In the genomic region with DNA sequence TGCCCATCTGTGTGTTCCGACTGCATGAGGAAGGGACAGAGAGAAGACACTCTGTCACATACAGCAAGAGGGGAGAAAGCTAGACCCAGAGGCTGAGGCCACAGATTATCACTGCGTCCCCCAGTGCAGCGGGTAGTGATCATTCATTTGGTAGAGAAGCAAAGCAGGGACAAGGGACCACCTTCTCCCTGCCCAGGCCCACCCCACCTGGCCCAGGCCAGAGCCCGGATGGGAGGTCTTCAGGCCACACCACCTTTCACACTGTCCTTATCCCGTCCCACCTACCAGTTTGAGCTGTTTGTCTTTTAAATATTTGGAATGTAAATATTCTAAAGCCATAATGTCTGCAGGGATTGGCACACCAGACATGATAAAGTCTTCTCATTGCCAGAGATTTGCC, we compare ENCODE assay signal across 9 cellular contexts. TPM values are rescaled to one million over a fixed set of nuclear protein-coding genes. Genes with fewer than 3 reads are reported as not detected.
A peak's percentile ranks its signal among the peaks of the same experiment; 100 is the strongest.
DNase-seq lines count a peak whose midpoint lies in the region; ATAC-seq and TF ChIP-seq lines count a peak whose summit lies in the region.
"Had no signal": no experiment of that assay in that cellular context is flagged by ENCODE, and none has a peak within 500 bp of the region (broad histone marks: within the 10 kb centered on the region; RNA-seq: fewer than 3 reads in every experiment).

No MANE protein-coding gene starts in this region.

- CTCF ChIA-PET in activated CD4-positive, alpha-beta memory T cell treated with anti-CD3 and anti-CD28 coated beads for 36 hours (lab: Charles Lee) = interaction anchor here (0.9 to 1.7 kb wide), 6 partner anchors 18 to 296 kb away, joined by 3 to 8 read pairs (median 4); a partner anchor contains a TSS
- CTCF ChIA-PET in Calu3 (lab: Charles Lee) = no interaction called here

- peaks cover 57% of the 10 kb centered on the region for H3K4me1 Mint-ChIP-seq in activated CD4-positive, alpha-beta memory T cell treated with anti-CD3 and anti-CD28 coated beads for 36 hours (ENCODE audit: low read depth)
- H3K4me1 Mint-ChIP-seq in glutamatergic neuron (ENCODE audit: low read depth, unreplicated experiment) = peaks cover 30% of the 10 kb centered on the region
- H3K4me1 Mint-ChIP-seq in Calu3 (ENCODE audit: low read depth, unreplicated experiment) = peaks cover 8% of the 10 kb centered on the region

- peak overlapping the region; percentile 90 for H3K27ac Mint-ChIP-seq in activated CD4-positive, alpha-beta memory T cell treated with anti-CD3 and anti-CD28 coated beads for 36 hours
- H3K27ac Mint-ChIP-seq in glutamatergic neuron (ENCODE audit: unreplicated experiment) = peak overlapping the region; percentile 71
- no peak overlapping the region for H3K27ac Mint-ChIP-seq in Calu3 (ENCODE audit: unreplicated experiment)

- BruUV-seq in Calu3 (replicated peaks; lab: Mats Ljungman, UMichigan) = no TSS peak

- intact Hi-C loops in left ventricle myocardium inferior (cut with micrococcal nuclease) (no loop called here), heart right ventricle (cut with DNase I) (no loop called here), tibial artery (cut with DNase I; ENCODE audit: low total_unique reads) (no loop called here), Calu3 (cut with micrococcal nuclease; ENCODE audit: unreplicated experiment) (no loop called here)
- intact Hi-C loops in activated CD4-positive, alpha-beta memory T cell treated with anti-CD3 and anti-CD28 coated beads for 36 hours (cut with micrococcal nuclease) = no loop called here

- no peaks in the 10 kb centered on the region for H3K27me3 Mint-ChIP-seq in activated CD4-positive, alpha-beta memory T cell treated with anti-CD3 and anti-CD28 coated beads for 36 hours
- peaks cover 4% of the 10 kb centered on the region for H3K27me3 Mint-ChIP-seq in glutamatergic neuron (ENCODE audit: unreplicated experiment)
- H3K27me3 Mint-ChIP-seq in Calu3 (ENCODE audit: unreplicated experiment) = no peaks in the 10 kb centered on the region

- H3K27me3 ChIP-seq in left ventricle myocardium inferior (ENCODE audit: low read depth) (no peaks in the 10 kb centered on the region), heart right ventricle (no peaks in the 10 kb centered on the region), tibial artery (no peaks in the 10 kb centered on the region)
- H3K27me3 ChIP-seq: pancreas had no signal

- TF ChIP-seq CTCF in left ventricle myocardium inferior (IDR thresholded peaks at IDR 0.05; ENCODE audit: borderline replicate concordance) (no peak), heart right ventricle (IDR thresholded peaks at IDR 0.05) (no peak), glutamatergic neuron (IDR thresholded peaks at IDR 0.05; ENCODE audit: partially characterized antibody, unreplicated experiment) (no peak), tibial artery (IDR thresholded peaks at IDR 0.05) (no peak), Calu3 (IDR thresholded peaks at IDR 0.05; ENCODE audit: unreplicated experiment) (no peak)

- H3K36me3 ChIP-seq in left ventricle myocardium inferior (peaks cover 65% of the 10 kb centered on the region), heart right ventricle (peaks cover 0 to 75% (median 28%) of the 10 kb centered on the region in 9 donors), tibial artery (peaks cover 30 to 71% (median 51%) of the 10 kb centered on the region in 3 donors)

- no peaks in the 10 kb centered on the region for H3K9me3 Mint-ChIP-seq in activated CD4-positive, alpha-beta memory T cell treated with anti-CD3 and anti-CD28 coated beads for 36 hours
- H3K9me3 Mint-ChIP-seq in glutamatergic neuron (ENCODE audit: unreplicated experiment) (peaks cover 16% of the 10 kb centered on the region), Calu3 (ENCODE audit: low read depth, unreplicated experiment) (no peaks in the 10 kb centered on the region)

- POLR2A ChIA-PET in activated CD4-positive, alpha-beta memory T cell treated with anti-CD3 and anti-CD28 coated beads for 36 hours (lab: Charles Lee) = interaction anchor here (0.7 to 2.8 kb wide), 17 partner anchors 11 to 503 kb away, joined by 3 to 44 read pairs (median 5); a partner anchor contains a TSS

- DNase-seq in left ventricle myocardium inferior (no peak), heart right ventricle (no peak), glutamatergic neuron (no peak), tibial artery (no peak), NCI-H1417 treated with DMSO at 0.1 percent for 48 hours (lab: John Stamatoyannopoulos, UW) (no peak), GDM1 (lab: John Stamatoyannopoulos, UW) (no peak), Calu3 (no peak)
- no peak for DNase-seq in activated CD4-positive, alpha-beta memory T cell treated with anti-CD3 and anti-CD28 coated beads for 36 hours

- H3K9me3 ChIP-seq in left ventricle myocardium inferior (replicated peaks) = no peaks in the 10 kb centered on the region
- no peaks in the 10 kb centered on the region for H3K9me3 ChIP-seq in heart right ventricle
- H3K9me3 ChIP-seq in tibial artery = no peaks in the 10 kb centered on the region
- H3K9me3 ChIP-seq: pancreas had no signal

- H3K4me1 ChIP-seq in left ventricle myocardium inferior = peaks cover 37% of the 10 kb centered on the region
- H3K4me1 ChIP-seq in heart right ventricle = peaks cover 0 to 34% (median 18%) of the 10 kb centered on the region in 9 donors
- H3K4me1 ChIP-seq in tibial artery = peaks cover 6 to 30% (median 12%) of the 10 kb centered on the region in 4 donors
- H3K4me1 ChIP-seq: pancreas had no signal

- H3K27ac ChIP-seq in left ventricle myocardium inferior (replicated peaks) (peak overlapping the region; percentile 58), heart right ventricle (peak overlapping the region in 5 of 10 donors; percentile 8 to 80 (median 30)), tibial artery (peak overlapping the region; percentile 13 to 63)

- no peak overlapping the region for H3K4me3 ChIP-seq in left ventricle myocardium inferior
- H3K4me3 ChIP-seq in heart right ventricle = no peak overlapping the region
- H3K4me3 ChIP-seq in tibial artery = no peak overlapping the region
- H3K4me3 ChIP-seq: pancreas had no signal

- peaks cover 70% of the 10 kb centered on the region for H3K36me3 Mint-ChIP-seq in activated CD4-positive, alpha-beta memory T cell treated with anti-CD3 and anti-CD28 coated beads for 36 hours
- H3K36me3 Mint-ChIP-seq in glutamatergic neuron (ENCODE audit: unreplicated experiment) (no peaks in the 10 kb centered on the region), Calu3 (ENCODE audit: insufficient read depth, unreplicated experiment) (peaks cover 14% of the 10 kb centered on the region)

- no peak for ATAC-seq in heart right ventricle

- H3K4me3 Mint-ChIP-seq in activated CD4-positive, alpha-beta memory T cell treated with anti-CD3 and anti-CD28 coated beads for 36 hours = peak overlapping the region; percentile 54
- H3K4me3 Mint-ChIP-seq in glutamatergic neuron (ENCODE audit: unreplicated experiment) (no peak overlapping the region), Calu3 (ENCODE audit: low read depth, unreplicated experiment) (no peak overlapping the region)

- WGBS in heart right ventricle, 2 donors = 93 to 96% methylated on average over 5 of the region's 5 CpGs

RNA-seq across cellular contexts. Expression of a gene that starts 10.6 kb away (rescaled TPM):
- total RNA-seq in left ventricle myocardium inferior (19.4 TPM), heart right ventricle (10 to 100 TPM; 12.6 to 33.7 (median 14.5) TPM), glutamatergic neuron (ENCODE audit: unreplicated experiment) (25.4 TPM), Calu3 (2022) (17.5 and 18.7 TPM in 2 replicates)
- polyA plus RNA-seq in heart right ventricle = 10 to 100 TPM; 25.8 to 33.6 TPM
- total RNA-seq in activated CD4-positive, alpha-beta memory T cell treated with anti-CD3 and anti-CD28 coated beads for 36 hours = 10 to 100 TPM; 74.2 to 77.5 TPM

RNA-seq across cellular contexts. Expression of a gene that starts 47.4 kb away (rescaled TPM):
- 24.7 TPM for total RNA-seq in left ventricle myocardium inferior
- 10 to 100 TPM; 10.4 to 36.9 (median 16.4) TPM for total RNA-seq in heart right ventricle
- 10 to 100 TPM; 12.3 to 47.7 TPM for polyA plus RNA-seq in heart right ventricle
- 10 to 100 TPM; 55.9 to 62.8 TPM for total RNA-seq in activated CD4-positive, alpha-beta memory T cell treated with anti-CD3 and anti-CD28 coated beads for 36 hours
- total RNA-seq in glutamatergic neuron (ENCODE audit: unreplicated experiment) = 85.3 TPM
- total RNA-seq in Calu3 (2022) = 20.7 and 22.7 TPM in 2 replicates
